In genomic region chr1:95027046-95027445, GRCh38 we compare ENCODE assay signal across 27 cellular contexts. TPM values are rescaled to one million over a fixed set of nuclear protein-coding genes. Genes with fewer than 3 reads are reported as not detected.
"Had no signal": no experiment of that assay in that cellular context is flagged by ENCODE, and none has a peak within 500 bp of the region (broad histone marks: within the 10 kb centered on the region; RNA-seq: fewer than 3 reads in every experiment).

No MANE protein-coding gene starts in this region.

- H3K4me2 ChIP-seq: KMS-11 had no signal

- H3K9ac ChIP-seq: KMS-11 had no signal

- H3K9me3 ChIP-seq: Peyer's patch had no signal

- H3K27ac ChIP-seq: ascending aorta, KMS-11, Peyer's patch, RWPE1 had no signal

- DNase-seq: activated B cell treated with CpG ODN at 0.5 μM for 24 hours; activated CD4-positive, alpha-beta memory T cell treated with anti-CD3 and anti-CD28 coated beads for 36 hours; activated CD4-positive, alpha-beta T cell treated with anti-CD3 and anti-CD28 coated beads for 1 hour; activated CD4-positive, alpha-beta T cell treated with anti-CD3 and anti-CD28 coated beads, Interleukin-2, amount 10 ng/mL, durations not matched to agents 24 days and 14 days; activated CD8-positive, alpha-beta memory T cell treated with anti-CD3 and anti-CD28 coated beads for 24 hours; activated effector memory CD4-positive, alpha-beta T cell treated with anti-CD3 and anti-CD28 coated beads, Interleukin-2, amount 50 U/mL, for 16 hours; activated naive CD4-positive, alpha-beta T cell treated with Interleukin-2 at 50 U/mL for 16 hours; activated naive CD8-positive, alpha-beta T cell treated with anti-CD3 and anti-CD28 coated beads, Interleukin-2, amount 50 U/mL, for 24 hours; activated T-cell treated with anti-CD3 and anti-CD28 coated beads, Interleukin-2, amount 50 U/mL, for 4 hours; amniotic stem cell; central memory CD4-positive, alpha-beta T cell; MG63; MV-4-11; NCI-H1105; NCI-H1436; NCI-H1694 treated with DMSO at 0.1 percent for 48 hours; NCI-H2081 treated with DMSO at 0.1 percent for 48 hours; NCI-H446; NCI-H524; Peyer's patch; Right ventricle myocardium superior; T-helper 2 cell; T1000 had no signal

- H3K4me1 ChIP-seq: Peyer's patch had no signal

- ATAC-seq: activated naive CD4-positive, alpha-beta T cell treated with anti-CD3 and anti-CD28 coated beads, Interleukin-2, amount 50 U/mL, for 72 hours; activated naive CD8-positive, alpha-beta T cell treated with anti-CD3 and anti-CD28 coated beads, Interleukin-2, amount 50 U/mL, for 24 hours; activated T-cell treated with anti-CD3 and anti-CD28 coated beads, Interleukin-2, amount 50 U/mL, for 4 hours had no signal

- H3K27me3 ChIP-seq: ascending aorta, MG63, Peyer's patch had no signal

- H3K4me3 ChIP-seq: ascending aorta, MG63, Peyer's patch had no signal

RNA-seq across cellular contexts. Expression of gene ALG14, which starts 45.7 kb away (rescaled TPM):
- total RNA-seq: ascending aorta had no signal
